Comparison of ENCODE assay signal across 13 cellular contexts in genomic region chr3:27556854-27557253, GRCh38.
DNase-seq lines count a peak whose midpoint lies in the region; TF ChIP-seq lines count a peak whose summit lies in the region.
"Had no signal": no experiment of that assay in that cellular context is flagged by ENCODE, and none has a peak within 500 bp of the region (broad histone marks: within the 10 kb centered on the region; RNA-seq: fewer than 3 reads in every experiment).

No MANE protein-coding gene starts in this region.

- H3K27ac ChIP-seq in hepatocyte (peak overlapping the region; percentile 73), skin epidermis (peak overlapping the region in 15 of 21 experiments; percentile 9 to 86 (median 40))
- H3K27ac ChIP-seq: upper lobe of right lung, VCaP had no signal

- H3K4me2 ChIP-seq in hepatocyte, result no peak overlapping the region

- peaks cover 7% of the 10 kb centered on the region for H3K9me3 Mint-ChIP-seq in glutamatergic neuron (ENCODE audit: unreplicated experiment)

- no peaks in the 10 kb centered on the region for H3K9me2 ChIP-seq in hepatocyte (replicated peaks; ENCODE audit: insufficient read depth)

- peaks cover 5% of the 10 kb centered on the region for H3K4me1 ChIP-seq in hepatocyte (ENCODE audit: insufficient read depth)
- H3K4me1 ChIP-seq: upper lobe of right lung had no signal

- no peaks in the 10 kb centered on the region for H3K79me2 ChIP-seq in hepatocyte

- H3K27me3 Mint-ChIP-seq in glutamatergic neuron (ENCODE audit: unreplicated experiment), result no peaks in the 10 kb centered on the region

- DNase-seq in GM03348 (ENCODE audit: low spot score) (peak; percentile 44), dermis blood vessel endothelial cell (peak; percentile 52), hepatocyte (ENCODE audit: low spot score) (peak; percentile 11), NCI-H82 (lab: John Stamatoyannopoulos, UW) (no peak), HuH-7 (ENCODE audit: low spot score) (no peak), midbrain (lab: John Stamatoyannopoulos, UW) (no peak), glutamatergic neuron (no peak)
- DNase-seq: activated gamma-delta T cell treated with Interleukin-2 at 50 U/mL for 16 hours, C1 segment of cervical spinal cord, upper lobe of right lung had no signal

- no peak overlapping the region for H3K4me3 Mint-ChIP-seq in glutamatergic neuron (ENCODE audit: unreplicated experiment)
- H3K4me3 Mint-ChIP-seq: mesothelial cell of epicardium had no signal

- H2AFZ ChIP-seq in hepatocyte, result no peak overlapping the region

- TF ChIP-seq CTCF in hepatocyte (IDR thresholded peaks at IDR 0.05; ENCODE audit: poor library complexity) (no peak), glutamatergic neuron (IDR thresholded peaks at IDR 0.05; ENCODE audit: partially characterized antibody, unreplicated experiment) (no peak)

- WGBS in hepatocyte (ENCODE audit: low lambda C conversion rate, missing lambda C conversion rate), result 65% methylated on average over 5 of the region's 5 CpGs

- H3K27me3 ChIP-seq in hepatocyte, result no peaks in the 10 kb centered on the region
- H3K27me3 ChIP-seq: upper lobe of right lung had no signal

- no peak overlapping the region for H3K27ac Mint-ChIP-seq in glutamatergic neuron (ENCODE audit: unreplicated experiment)
- H3K27ac Mint-ChIP-seq: mesothelial cell of epicardium had no signal

- no peaks in the 10 kb centered on the region for H3K4me1 Mint-ChIP-seq in glutamatergic neuron (ENCODE audit: low read depth, unreplicated experiment)
- H3K4me1 Mint-ChIP-seq: mesothelial cell of epicardium had no signal

- H3K36me3 Mint-ChIP-seq in glutamatergic neuron (ENCODE audit: unreplicated experiment), result peaks cover 4% of the 10 kb centered on the region
- H3K36me3 Mint-ChIP-seq: mesothelial cell of epicardium had no signal

- no peaks in the 10 kb centered on the region for H3K9me3 ChIP-seq in hepatocyte (ENCODE audit: low read depth)
- H3K9me3 ChIP-seq: upper lobe of right lung had no signal

- no peaks in the 10 kb centered on the region for H4K20me1 ChIP-seq in hepatocyte (ENCODE audit: insufficient read depth, poor library complexity, severe bottlenecking)

- H3K4me3 ChIP-seq in hepatocyte (no peak overlapping the region), skin epidermis (no peak overlapping the region)
- H3K4me3 ChIP-seq: upper lobe of right lung had no signal

- no peaks in the 10 kb centered on the region for H3K36me3 ChIP-seq in hepatocyte (replicated peaks; ENCODE audit: insufficient read depth, low read depth)
- H3K36me3 ChIP-seq: upper lobe of right lung had no signal

Comparison
In these comparisons a context has a peak if more than half of its experiments do, and no peak if none do; other contexts are left out.
1. DNase-seq: peak in GM03348 (single experiment), dermis blood vessel endothelial cell (single experiment) and hepatocyte (single experiment); none in NCI-H82 (single experiment), HuH-7 (single experiment), midbrain (single experiment) and glutamatergic neuron (single experiment).